8 cellular contexts compared by ENCODE assay signal in genomic region chr1:234372011-234372757, GRCh38. TPM values are rescaled to one million over a fixed set of nuclear protein-coding genes. Genes with fewer than 3 reads are reported as not detected.
DNase-seq lines count a peak whose midpoint lies in the region; ATAC-seq, FAIRE-seq and TF ChIP-seq lines count a peak whose summit lies in the region.

No MANE protein-coding gene starts in this region.

- in situ Hi-C loops in HepG2 (cut with HindIII; ENCODE audit: extremely low pct_ligation_motif_present, low pct_unique_long_range_greater_than_20kb), result no loop called here

- no peaks in the 10 kb centered on the region for H4K20me1 ChIP-seq in HepG2 (ENCODE audit: insufficient read depth, low read length)

- 54% methylated on average over 9 of the region's 9 CpGs for WGBS in HepG2 (ENCODE audit: low lambda C conversion rate)
- 53 to 61% methylated on average over 9 of the region's 9 CpGs for WGBS in upper lobe of left lung, 2 donors

- H3K27me3 ChIP-seq in HepG2 (ENCODE audit: control insufficient read depth in 1 of 2, insufficient read depth in 2 of 2, low read length in 2 of 2) (no peaks in the 10 kb centered on the region; a peak in 1 of 5 replicates), upper lobe of left lung (no peaks in the 10 kb centered on the region)

- BruUV-seq in HepG2 (replicated peaks; lab: Mats Ljungman, UMichigan), result no TSS peak

- TF ChIP-seq CTCF in HepG2 (CRISPR knock-in tag; IDR thresholded peaks at IDR 0.05), result no peak
- TF ChIP-seq CTCF in upper lobe of left lung (IDR thresholded peaks at IDR 0.05), result no peak
- TF ChIP-seq CTCF in GM10266 (IDR thresholded peaks at IDR 0.05; ENCODE audit: control insufficient read depth, insufficient read depth, low read depth, missing control alignments), result no peak

- intact Hi-C loops in activated T-helper 2 cell treated with anti-CD3 and anti-CD28 coated beads, Interferon-gamma antibody, Interleukin-2, Interleukin-4, amounts not matched to agents 10 μg/mL and 5 μg/mL and 100 μg/mL, durations not matched to agents 14 hours and 24 hours and 36 hours (cut with micrococcal nuclease), result loop anchor here (2.0 to 10.0 kb wide), 2 partner anchors 27 to 233 kb away; no protein-coding TSS in a partner anchor
- intact Hi-C loops in HepG2 (cut with micrococcal nuclease; ENCODE audit: unreplicated experiment), result loop anchor here (5.0 kb wide), 1 partner anchor 60 kb away; no protein-coding TSS in a partner anchor

- H3K4me2 ChIP-seq in HepG2 (ENCODE audit: low read depth, low read length), result peak overlapping the region; percentile 79

- peaks cover 9% of the 10 kb centered on the region for H3K36me3 Mint-ChIP-seq in activated naive CD4-positive, alpha-beta T cell treated with anti-CD3 and anti-CD28 coated beads, Interleukin-2, amount 50 U/mL, for 24 hours
- H3K36me3 Mint-ChIP-seq in activated T-helper 2 cell treated with anti-CD3 and anti-CD28 coated beads, Interferon-gamma antibody, Interleukin-2, Interleukin-4, amounts not matched to agents 10 μg/mL and 5 μg/mL and 100 μg/mL, durations not matched to agents 14 hours and 24 hours and 36 hours (ENCODE audit: low read depth), result peaks cover 27% of the 10 kb centered on the region

- POLR2A ChIA-PET in HepG2 (lab: Yijun Ruan, JAX), result interaction anchor here (0.7 to 2.3 kb wide), 10 partner anchors 8 to 238 kb away, joined by 3 to 37 read pairs (median 6); partner anchors contain the start of gene IRF2BP2

- TF ChIP-seq POLR2A in HepG2 (IDR thresholded peaks at IDR 0.05; ENCODE audit: insufficient read depth in 1 of 2, low read depth in 2 of 2, low read length in 2 of 2) (no peak), upper lobe of left lung (IDR thresholded peaks at IDR 0.05) (no peak)

- H3K9me3 ChIP-seq in HepG2 (ENCODE audit: low read length), result no peaks in the 10 kb centered on the region
- no peaks in the 10 kb centered on the region for H3K9me3 ChIP-seq in upper lobe of left lung

- H3K27ac Mint-ChIP-seq in activated naive CD4-positive, alpha-beta T cell treated with anti-CD3 and anti-CD28 coated beads, Interleukin-2, amount 50 U/mL, for 24 hours, result peak overlapping the region; percentile 100
- peak overlapping the region; percentile 99 for H3K27ac Mint-ChIP-seq in activated T-helper 2 cell treated with anti-CD3 and anti-CD28 coated beads, Interferon-gamma antibody, Interleukin-2, Interleukin-4, amounts not matched to agents 10 μg/mL and 5 μg/mL and 100 μg/mL, durations not matched to agents 14 hours and 24 hours and 36 hours

- ATAC-seq in HepG2 (no peak), upper lobe of left lung (ENCODE audit: low FRiP score in 2 of 2) (no peak)

- CTCF ChIA-PET in HepG2 (lab: Yijun Ruan, JAX; ENCODE audit: low intra/inter-chr PET ratio, low total read pairs), result no interaction called here

- H3K4me3 ChIP-seq in HepG2 (replicated peaks in 1 of 3; ENCODE audit: insufficient read depth in 1 of 3, low read depth in 2 of 3, low read length in 3 of 3) (peak overlapping the region; percentile 76 to 89 (median 80); a peak in 5 of 6 replicates), upper lobe of left lung (peak overlapping the region in 3 of 4 donors; percentile 66 to 90 (median 82))

- peaks cover 3 to 16% of the 10 kb centered on the region in 2 experiments; a peak in 3 of 5 replicates for H3K36me3 ChIP-seq in HepG2 (replicated peaks in 1 of 2; ENCODE audit: control insufficient read depth in 1 of 2, insufficient read depth in 2 of 2, low read length in 2 of 2)
- peaks cover 0 to 14% (median 8%) of the 10 kb centered on the region in 4 donors for H3K36me3 ChIP-seq in upper lobe of left lung

- FAIRE-seq in HepG2 (lab: Jason Lieb, UNC), result no peak

- TF ChIP-seq EP300 in HepG2 (IDR thresholded peaks at IDR 0.05; ENCODE audit: low read depth in 2 of 2, low read length in 2 of 2) (no peak), HepG2 (CRISPR knock-in tag; IDR thresholded peaks at IDR 0.05; ENCODE audit: borderline replicate concordance) (no peak), upper lobe of left lung (IDR thresholded peaks at IDR 0.05) (no peak)

- H3K79me2 ChIP-seq in HepG2 (ENCODE audit: insufficient read depth, low read length), result peaks cover 30% of the 10 kb centered on the region

- peak overlapping the region; percentile 99 for H3K4me3 Mint-ChIP-seq in activated naive CD4-positive, alpha-beta T cell treated with anti-CD3 and anti-CD28 coated beads, Interleukin-2, amount 50 U/mL, for 24 hours
- peak overlapping the region; percentile 94 for H3K4me3 Mint-ChIP-seq in activated T-helper 2 cell treated with anti-CD3 and anti-CD28 coated beads, Interferon-gamma antibody, Interleukin-2, Interleukin-4, amounts not matched to agents 10 μg/mL and 5 μg/mL and 100 μg/mL, durations not matched to agents 14 hours and 24 hours and 36 hours (ENCODE audit: low read depth)

- TF ChIP-seq RAD21 in HepG2 (CRISPR knock-in tag; IDR thresholded peaks at IDR 0.05), result no peak

- H3K4me1 Mint-ChIP-seq in activated naive CD4-positive, alpha-beta T cell treated with anti-CD3 and anti-CD28 coated beads, Interleukin-2, amount 50 U/mL, for 24 hours, result peaks cover 66% of the 10 kb centered on the region
- H3K4me1 Mint-ChIP-seq in activated T-helper 2 cell treated with anti-CD3 and anti-CD28 coated beads, Interferon-gamma antibody, Interleukin-2, Interleukin-4, amounts not matched to agents 10 μg/mL and 5 μg/mL and 100 μg/mL, durations not matched to agents 14 hours and 24 hours and 36 hours (ENCODE audit: low read depth), result peaks cover 49% of the 10 kb centered on the region

- no peak for DNase-seq in activated naive CD4-positive, alpha-beta T cell treated with anti-CD3 and anti-CD28 coated beads, Interleukin-2, amount 50 U/mL, for 16 hours
- DNase-seq in activated T-helper 2 cell treated with anti-CD3 and anti-CD28 coated beads, Interferon-gamma antibody, Interleukin-2, Interleukin-4, amounts not matched to agents 10 μg/mL and 5 μg/mL and 100 μg/mL, durations not matched to agents 14 hours and 24 hours and 36 hours (ENCODE audit: low spot score), result no peak
- DNase-seq in HepG2 (ENCODE audit: low spot score) (no peak), upper lobe of left lung (no peak), activated gamma-delta T cell (lab: John Stamatoyannopoulos, UW) (no peak), epidermal melanocyte (ENCODE audit: insufficient read length, low spot score) (no peak), GM10266 (ENCODE audit: extremely low spot score) (no peak)

- H3K9ac ChIP-seq in HepG2 (ENCODE audit: insufficient read depth, low read depth, low read length), result peak overlapping the region; percentile 94

- peaks cover 43% of the 10 kb centered on the region for H3K4me1 ChIP-seq in HepG2 (ENCODE audit: insufficient read depth, low read length)
- H3K4me1 ChIP-seq in upper lobe of left lung, result peaks cover 14 to 29% (median 17%) of the 10 kb centered on the region in 4 donors

- H2AFZ ChIP-seq in HepG2 (ENCODE audit: low read length), result no peak overlapping the region

- H3K9me3 Mint-ChIP-seq in activated naive CD4-positive, alpha-beta T cell treated with anti-CD3 and anti-CD28 coated beads, Interleukin-2, amount 50 U/mL, for 24 hours, result no peaks in the 10 kb centered on the region
- no peaks in the 10 kb centered on the region for H3K9me3 Mint-ChIP-seq in activated T-helper 2 cell treated with anti-CD3 and anti-CD28 coated beads, Interferon-gamma antibody, Interleukin-2, Interleukin-4, amounts not matched to agents 10 μg/mL and 5 μg/mL and 100 μg/mL, durations not matched to agents 14 hours and 24 hours and 36 hours

- H3K27ac ChIP-seq in HepG2 (ENCODE audit: extremely low read length, insufficient read depth, low read length), result peak overlapping the region; percentile 94
- H3K27ac ChIP-seq in upper lobe of left lung, result peak overlapping the region in 1 of 4 donors; percentile 97

- H3K27me3 Mint-ChIP-seq in activated naive CD4-positive, alpha-beta T cell treated with anti-CD3 and anti-CD28 coated beads, Interleukin-2, amount 50 U/mL, for 24 hours, result no peaks in the 10 kb centered on the region
- H3K27me3 Mint-ChIP-seq in activated T-helper 2 cell treated with anti-CD3 and anti-CD28 coated beads, Interferon-gamma antibody, Interleukin-2, Interleukin-4, amounts not matched to agents 10 μg/mL and 5 μg/mL and 100 μg/mL, durations not matched to agents 14 hours and 24 hours and 36 hours (ENCODE audit: low read depth), result no peaks in the 10 kb centered on the region

TF ChIP-seq in HepG2, 621 proteins besides CTCF, POLR2A, EP300 and RAD21 (continues in another document):
- TF ChIP-seq RFXANK (CRISPR knock-in tag; IDR thresholded peaks at IDR 0.05), result no peak
- no peak for TF ChIP-seq CENPX (CRISPR knock-in tag; IDR thresholded peaks at IDR 0.05)

RNA-seq across cellular contexts. Expression of gene COA6, which starts 1.1 kb away (rescaled TPM):
- 60.3 and 63.6 TPM in 2 replicates for total RNA-seq in activated T-helper 2 cell treated with anti-CD3 and anti-CD28 coated beads, Interferon-gamma antibody, Interleukin-2, Interleukin-4, amounts not matched to agents 10 μg/mL and 5 μg/mL and 100 μg/mL, durations not matched to agents 14 hours and 24 hours and 36 hours
- total RNA-seq in HepG2 (2016; rRNA removed; fragmentation: Illumina TruSeq; extraction: Trizol) (104 and 158 TPM in 2 replicates), upper lobe of left lung (10 to 100 TPM in 5 of 6 donors, 1 to 10 TPM in 1; 1.2 to 26.4 (median 15.3) TPM)
- 65.3 and 66.5 TPM in 2 replicates for total RNA-seq in HepG2 (2016; cell fraction: cytosol; rRNA removed; fragmentation: Illumina TruSeq; extraction: Trizol; ENCODE audit: low read depth)
- total RNA-seq in HepG2 (2016; cell fraction: insoluble cytoplasmic fraction; rRNA removed; fragmentation: Illumina TruSeq; extraction: Trizol), result 117 and 175 TPM in 2 replicates
- 73.2 and 76.4 TPM in 2 replicates for total RNA-seq in HepG2 (2016; cell fraction: membrane; rRNA removed; fragmentation: Illumina TruSeq; extraction: Trizol)
- 44.6 and 50.4 TPM in 2 replicates for total RNA-seq in HepG2 (2016; cell fraction: nucleus; rRNA removed; fragmentation: Illumina TruSeq; extraction: Trizol)
- polyA plus RNA-seq in HepG2 (2011; rRNA removed), result 29.1 and 32.4 TPM in 2 replicates
- 37.1 and 37.6 TPM in 2 replicates for polyA plus RNA-seq in HepG2 (2011; cell fraction: cytosol; rRNA removed)
- 12.7 and 13.3 TPM in 2 replicates for polyA plus RNA-seq in HepG2 (2011; cell fraction: nucleus; rRNA removed)
- 49.6 and 68.8 TPM in 2 replicates for polyA plus RNA-seq in HepG2 (2012)
- polyA plus RNA-seq in HepG2 (2016; cell fraction: cytosol; fragmentation: Illumina TruSeq; extraction: Trizol; ENCODE audit: low read depth), result 84.3 and 106 TPM in 2 replicates
- 196 and 215 TPM in 2 replicates for polyA plus RNA-seq in HepG2 (2016; cell fraction: insoluble cytoplasmic fraction; fragmentation: Illumina TruSeq; extraction: Trizol; ENCODE audit: low read depth)
- 84.2 and 92.6 TPM in 2 replicates for polyA plus RNA-seq in HepG2 (2016; cell fraction: membrane; fragmentation: Illumina TruSeq; extraction: Trizol; ENCODE audit: low read depth)
- polyA plus RNA-seq in HepG2 (2016; cell fraction: nucleus; fragmentation: Illumina TruSeq; extraction: Trizol; ENCODE audit: insufficient read depth, low read depth), result 92.2 and 92.5 TPM in 2 replicates
- polyA minus RNA-seq in HepG2 (2011; rRNA and poly(A)+ RNA removed; ENCODE audit: low replicate concordance), result 12.7 and 15.1 TPM in 2 replicates
- polyA minus RNA-seq in HepG2 (2011; cell fraction: cytosol; rRNA and poly(A)+ RNA removed), result 16.5 and 16.7 TPM in 2 replicates
- 12.4 and 16.9 TPM in 2 replicates for polyA minus RNA-seq in HepG2 (2011; cell fraction: nucleus; rRNA and poly(A)+ RNA removed)
